28 cellular contexts compared by ENCODE assay signal in genomic region chr16:31501226-31501965, GRCh38. TPM values are rescaled to one million over a fixed set of nuclear protein-coding genes. Genes with fewer than 3 reads are reported as not detected.
A peak's percentile ranks its signal among the peaks of the same experiment; 100 is the strongest.
DNase-seq lines count a peak whose midpoint lies in the region; ATAC-seq and TF ChIP-seq lines count a peak whose summit lies in the region.
"Had no signal": no experiment of that assay in that cellular context is flagged by ENCODE, and none has a peak within 500 bp of the region (broad histone marks: within the 10 kb centered on the region; RNA-seq: fewer than 3 reads in every experiment).

No MANE protein-coding gene starts in this region.

- H2BK5ac ChIP-seq in H9 (ENCODE audit: insufficient read length, low read length), result no peak overlapping the region

- H3K4me1 Mint-ChIP-seq in H9, result peaks cover 18% of the 10 kb centered on the region in 2 experiments
- H3K4me1 Mint-ChIP-seq in MCF 10A (ENCODE audit: insufficient read depth, unreplicated experiment), result no peaks in the 10 kb centered on the region

- no peak overlapping the region for H3K23ac ChIP-seq in H9 (ENCODE audit: insufficient read length, low read depth, low read length)

- no peak overlapping the region for H3K14ac ChIP-seq in H9 (ENCODE audit: insufficient read depth, low read length)

- H3K27ac Mint-ChIP-seq in H9, result peak overlapping the region in 2 of 3 experiments; percentile 67 to 78; a peak in 3 of 7 replicates
- no peak overlapping the region for H3K27ac Mint-ChIP-seq in MCF 10A (ENCODE audit: low read depth, unreplicated experiment)

- H4K8ac ChIP-seq in H9 (replicated peaks; ENCODE audit: insufficient read length, low read depth, low read length), result no peak overlapping the region

- ATAC-seq in GM21717 (IDR thresholded peaks at IDR 0.05; ENCODE audit: unreplicated experiment), result no peak
- ATAC-seq: HCT116, PC-3, SK-N-SH treated with all-trans-retinoic acid at 6 μM for 48 hours had no signal

- H3K9me3 ChIP-seq in H9 (ENCODE audit: control insufficient read depth, low read depth, low read length), result no peaks in the 10 kb centered on the region
- no peaks in the 10 kb centered on the region for H3K9me3 ChIP-seq in iPS-20b (ENCODE audit: insufficient read depth, low read depth, low read length)
- H3K9me3 ChIP-seq: BLaER1, SJCRH30 had no signal

- peak overlapping the region; percentile 3 for H3K4me2 ChIP-seq in H9 (ENCODE audit: insufficient read depth, insufficient read length, low read length)
- H3K4me2 ChIP-seq: BLaER1 had no signal

- no peak overlapping the region for H4K5ac ChIP-seq in H9 (ENCODE audit: insufficient read length, low read depth, low read length)

- H3K56ac ChIP-seq in H9 (ENCODE audit: insufficient read length, low read depth, low read length), result no peak overlapping the region

- TF ChIP-seq CTCF in H9 (conservative IDR thresholded peaks at IDR 0.05) (no peak), MCF 10A (IDR thresholded peaks at IDR 0.05; ENCODE audit: unreplicated experiment) (no peak)

- no peaks in the 10 kb centered on the region for H4K20me1 ChIP-seq in H9 (ENCODE audit: control insufficient read depth, insufficient read depth, insufficient read length)
- H4K20me1 ChIP-seq: BLaER1 had no signal

- H2AFZ ChIP-seq in H9 (ENCODE audit: low read length), result no peak overlapping the region
- H2AFZ ChIP-seq: GM23248 had no signal

- H3K27me3 Mint-ChIP-seq in H9 (ENCODE audit: low read depth) (no peaks in the 10 kb centered on the region), MCF 10A (ENCODE audit: insufficient read depth, unreplicated experiment) (no peaks in the 10 kb centered on the region)
- H3K27me3 Mint-ChIP-seq: CD4-positive, alpha-beta memory T cell had no signal

- intact Hi-C loops in posterior vena cava (cut with DNase I) (no loop called here), MCF 10A (cut with micrococcal nuclease) (no loop called here)

- H2BK15ac ChIP-seq in H9 (ENCODE audit: low read depth, low read length), result no peak overlapping the region

- DNase-seq in H9 (no peak), NCI-H82 treated with DMSO at 0.1 percent for 48 hours (lab: John Stamatoyannopoulos, UW; ENCODE audit: unreplicated experiment) (peak; percentile 3), posterior vena cava (ENCODE audit: low spot score) (peak; percentile 6), MCF 10A (ENCODE audit: unreplicated experiment) (no peak), HuH-7 (ENCODE audit: low spot score) (no peak)
- DNase-seq: CD4-positive, alpha-beta memory T cell; COR-L47; DMS53; GM23248; Kasumi-1; MV-4-11; NCI-H1105; NCI-H1436 treated with DMSO at 0.1 percent for 48 hours; NCI-H187 treated with DMSO at 0.1 percent for 48 hours; NCI-H2171 treated with DMSO at 0.1 percent for 48 hours; NCI-H345; NCI-H510A treated with DMSO at 0.1 percent for 48 hours; PC-3; SJCRH30 had no signal

- H3K4ac ChIP-seq in H9 (ENCODE audit: low read depth, low read length), result no peak overlapping the region

- no peak overlapping the region for H3T11ph ChIP-seq in H9 (ENCODE audit: low read length)

- POLR2A ChIA-PET in MCF 10A (lab: Yijun Ruan, JAX), result interaction anchor here (0.6 kb wide), 1 partner anchor 344 kb away, joined by 5 read pairs; no protein-coding TSS in a partner anchor

- H3K79me2 ChIP-seq in H9 (ENCODE audit: insufficient read depth, low read length), result no peaks in the 10 kb centered on the region

- WGBS in H9 (ENCODE audit: extremely low coverage, insufficient read length, low lambda C conversion rate), result no CpG with 5 or more reads among the region's 3 CpGs

- peaks cover 6% of the 10 kb centered on the region; the same call in 1 of the 2 replicates for H3K4me1 ChIP-seq in H9 (ENCODE audit: insufficient read depth, low read length)
- peaks cover 7% of the 10 kb centered on the region; the same call in 1 of the 2 replicates for H3K4me1 ChIP-seq in iPS-20b (ENCODE audit: insufficient read depth, low read length)
- H3K4me1 ChIP-seq: SJCRH30 had no signal

- no TSS peak for BruUV-seq in MCF 10A (replicated peaks; lab: Mats Ljungman, UMichigan)

- H3K27ac ChIP-seq in H9 (ENCODE audit: insufficient read length, low read depth, low read length) (no peak overlapping the region), iPS-20b (ENCODE audit: low read length) (no peak overlapping the region)
- H3K27ac ChIP-seq: BLaER1, GM23248, SJCRH30 had no signal

- H3K36me3 Mint-ChIP-seq in H9 (ENCODE audit: insufficient read depth in 1 of 3, low read depth in 3 of 3) (peaks cover 3 to 32% (median 24%) of the 10 kb centered on the region in 3 experiments; a peak in 6 of 7 replicates), MCF 10A (ENCODE audit: insufficient read depth, unreplicated experiment) (peaks cover 22% of the 10 kb centered on the region)

- no peak overlapping the region for H4K91ac ChIP-seq in H9 (ENCODE audit: insufficient read length, low read depth, low read length)

- no peak overlapping the region for H2AK5ac ChIP-seq in H9 (ENCODE audit: insufficient read length, low read length)

- H3K18ac ChIP-seq in H9 (ENCODE audit: insufficient read length, low read depth, low read length), result no peak overlapping the region

- H3K36me3 ChIP-seq in iPS-20b (ENCODE audit: insufficient read depth, low read depth, low read length), result peaks cover 27% of the 10 kb centered on the region
- H3K36me3 ChIP-seq: SJCRH30 had no signal

- H3K4me3 Mint-ChIP-seq in H9 (no peak overlapping the region), MCF 10A (ENCODE audit: unreplicated experiment) (no peak overlapping the region)
- H3K4me3 Mint-ChIP-seq: CD4-positive, alpha-beta memory T cell had no signal

- CTCF ChIA-PET in MCF 10A (lab: Yijun Ruan, JAX), result interaction anchor here (0.9 to 2.0 kb wide), 3 partner anchors 41 to 192 kb away, joined by 3 to 6 read pairs (median 4); no protein-coding TSS in a partner anchor

- no peak overlapping the region for H2BK20ac ChIP-seq in H9 (ENCODE audit: low read depth, low read length, poor library complexity, severe bottlenecking)

- H3K27me3 ChIP-seq in H9 (ENCODE audit: insufficient read depth, low read length), result no peaks in the 10 kb centered on the region
- no peaks in the 10 kb centered on the region for H3K27me3 ChIP-seq in iPS-20b (ENCODE audit: insufficient read depth, low read length)
- H3K27me3 ChIP-seq: BLaER1, SJCRH30 had no signal

- H3K9ac ChIP-seq in H9 (ENCODE audit: extremely low read depth, insufficient read length, low read length) (no peak overlapping the region), iPS-20b (ENCODE audit: low read depth, low read length) (no peak overlapping the region)
- H3K9ac ChIP-seq: BLaER1, GM23248 had no signal

- peak overlapping the region; percentile 28; the same call in 1 of the 2 replicates for H3K4me3 ChIP-seq in iPS-20b (ENCODE audit: low read length)
- H3K4me3 ChIP-seq: BLaER1, GM23248, SJCRH30 had no signal

- H2BK120ac ChIP-seq in H9 (ENCODE audit: low read depth, low read length, poor library complexity, severe bottlenecking), result no peak overlapping the region

- H3K23me2 ChIP-seq in H9 (ENCODE audit: insufficient read length, low read depth, low read length, poor library complexity, severe bottlenecking), result no peaks in the 10 kb centered on the region

- H3K9me3 Mint-ChIP-seq in H9, result no peaks in the 10 kb centered on the region
- H3K9me3 Mint-ChIP-seq in MCF 10A (ENCODE audit: unreplicated experiment), result no peaks in the 10 kb centered on the region
- H3K9me3 Mint-ChIP-seq: CD4-positive, alpha-beta memory T cell had no signal

- H3K79me1 ChIP-seq in H9 (ENCODE audit: insufficient read depth, low read depth, low read length, poor library complexity, severe bottlenecking), result no peaks in the 10 kb centered on the region

- H2BK12ac ChIP-seq in H9 (ENCODE audit: insufficient read length, low read depth, low read length), result no peak overlapping the region

RNA-seq across cellular contexts. Expression of gene RUSF1, which starts 6.8 kb away (rescaled TPM):
- total RNA-seq in H9 (2021), result 33.4 and 33.6 TPM in 2 replicates
- total RNA-seq in posterior vena cava, result 10 to 100 TPM; 40.5 to 46.4 TPM
- total RNA-seq in MCF 10A (2022), result 72.0 and 88.8 TPM in 2 replicates

RNA-seq across cellular contexts. Expression of gene SLC5A2, which starts 18.5 kb away (rescaled TPM):
- total RNA-seq in H9 (2021), result 0.52 and 1.3 TPM in 2 replicates
- under 1 TPM in 1 of 2 donors, not detected in 1; 0.33 TPM for total RNA-seq in posterior vena cava
- not detected in 2 replicates for total RNA-seq in MCF 10A (2022)
- total RNA-seq: Daoy, G401, GM23248, HT1080 had no signal

RNA-seq across cellular contexts. Expression of gene AHSP, which starts 26.3 kb away (rescaled TPM):
- total RNA-seq in H9 (2021) (1.6 TPM in 1 of 2 replicates, not detected in the other), posterior vena cava (1 to 10 TPM in 1 of 2 donors, not detected in 1; 3.0 TPM), MCF 10A (2022) (not detected in 2 replicates)
- total RNA-seq: CD4-positive, alpha-beta memory T cell; Daoy; G401; GM23248; HT1080; M059J; PC-3; SJCRH30 had no signal

RNA-seq across cellular contexts. Expression of gene TGFB1I1, which starts 29.4 kb away (rescaled TPM):
- total RNA-seq in H9 (2021) (15.4 and 15.5 TPM in 2 replicates), posterior vena cava (100 to 1,000 TPM; 232 to 239 TPM), MCF 10A (2022) (14.2 and 14.7 TPM in 2 replicates)

RNA-seq across cellular contexts. Expression of gene ARMC5, which starts 42.1 kb away (rescaled TPM):
- 18.5 and 18.7 TPM in 2 replicates for total RNA-seq in H9 (2021)
- total RNA-seq in posterior vena cava, result 1 to 10 TPM; 6.4 to 8.3 TPM
- 8.1 and 10.1 TPM in 2 replicates for total RNA-seq in MCF 10A (2022)

Comparison
In these comparisons a context has a peak if more than half of its experiments do, and no peak if none do; other contexts are left out.
1. DNase-seq: peak in NCI-H82 treated with DMSO at 0.1 percent for 48 hours (single experiment) and posterior vena cava (single experiment); none in H9 (single experiment), MCF 10A (single experiment) and HuH-7 (single experiment).